In the genomic region with DNA sequence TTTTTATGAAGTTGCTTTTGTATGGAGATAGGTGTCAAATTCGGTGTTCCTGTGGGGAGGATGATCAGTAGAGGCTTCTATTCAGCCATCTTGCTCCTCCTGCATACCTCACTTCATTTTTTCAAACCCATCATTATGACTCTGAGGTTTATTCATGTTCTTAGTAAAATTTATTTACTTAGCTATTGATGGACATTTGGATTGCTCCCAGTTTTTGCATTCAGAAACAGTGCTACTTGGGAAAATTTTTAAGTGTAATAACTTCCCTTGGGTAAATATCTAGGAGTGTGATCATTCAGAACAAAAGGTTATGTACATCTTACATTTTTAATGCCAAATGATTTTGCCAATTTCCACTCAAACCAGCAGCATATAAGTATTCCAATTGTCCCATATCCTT, we compare ENCODE assay signal across 15 cellular contexts.
A peak's percentile ranks its signal among the peaks of the same experiment; 100 is the strongest.
DNase-seq lines count a peak whose midpoint lies in the region; ATAC-seq and TF ChIP-seq lines count a peak whose summit lies in the region.
"Had no signal": no experiment of that assay in that cellular context is flagged by ENCODE, and none has a peak within 500 bp of the region (broad histone marks: within the 10 kb centered on the region; RNA-seq: fewer than 3 reads in every experiment).

No MANE protein-coding gene starts in this region.

- no peak overlapping the region for H2AFZ ChIP-seq in HCT116 (ENCODE audit: low read depth, low read length, poor library complexity, severe bottlenecking)

- H3K27ac ChIP-seq in HCT116 (ENCODE audit: low read depth, low read length) = no peak overlapping the region
- H3K27ac ChIP-seq in RWPE1 = peak overlapping the region; percentile 83
- H3K27ac ChIP-seq in esophagus squamous epithelium = peak overlapping the region; percentile 74 to 84 (median 82)

- no peaks in the 10 kb centered on the region for H3K9me3 Mint-ChIP-seq in stimulated activated effector memory CD8-positive, alpha-beta T cell treated with anti-CD3 and anti-CD28 coated beads, Interleukin-12 subunit alpha, Interleukin-12 subunit beta, amount 100 ng/mL, for 72 hours
- H3K9me3 Mint-ChIP-seq: CD4-positive, alpha-beta T cell had no signal

- TF ChIP-seq RAD21 in HCT116 (IDR thresholded peaks at IDR 0.05; ENCODE audit: low read depth) = no peak

- ATAC-seq in HCT116 (no peak; the same call in 1 of the 2 replicates), GM21515 (IDR thresholded peaks at IDR 0.05; ENCODE audit: unreplicated experiment) (no peak), HG03354 (IDR thresholded peaks at IDR 0.05; ENCODE audit: poor library complexity, severe bottlenecking, unreplicated experiment) (no peak)
- ATAC-seq in stimulated activated effector memory CD8-positive, alpha-beta T cell treated with anti-CD3 and anti-CD28 coated beads, Interleukin-12 subunit alpha, Interleukin-12 subunit beta, amount 100 ng/mL, for 72 hours = no peak

- H3K4me1 ChIP-seq in HCT116 (ENCODE audit: control insufficient read depth in 1 of 2, insufficient read depth in 2 of 2, low read length in 2 of 2) (peaks cover 18% of the 10 kb centered on the region in 2 experiments), esophagus squamous epithelium (peaks cover 11 to 40% (median 15%) of the 10 kb centered on the region in 3 donors)

- H3K9ac ChIP-seq in HCT116 (ENCODE audit: low read length) = no peak overlapping the region

- DNase-seq in HCT116 (ENCODE audit: low read depth, low spot score) (no peak), RWPE1 (ENCODE audit: low spot score) (no peak), esophagus squamous epithelium (lab: John Stamatoyannopoulos, UW) (no peak), DMS79 (lab: John Stamatoyannopoulos, UW) (no peak)
- DNase-seq in stimulated activated effector memory CD8-positive, alpha-beta T cell treated with anti-CD3 and anti-CD28 coated beads, Interleukin-12 subunit alpha, Interleukin-12 subunit beta, amount 100 ng/mL, for 72 hours (ENCODE audit: low spot score in 2 of 2) = no peak
- DNase-seq: CD4-positive, alpha-beta T cell; GF-D8; NCI-H1092; NCI-H2227 treated with DMSO at 0.1 percent for 48 hours; NCI-H526 treated with DMSO at 0.1 percent for 48 hours; NK-92 treated with Interleukin-12 subunit alpha and Interleukin-12 subunit beta, amount 100 ng/mL, for 24 hours; SHP77 had no signal

- BruUV-seq in HCT116 (replicated peaks; lab: Mats Ljungman, UMichigan) = no TSS peak

- no peaks in the 10 kb centered on the region for H3K9me2 ChIP-seq in HCT116 (ENCODE audit: insufficient read depth)

- TF ChIP-seq CTCF in HCT116 (IDR thresholded peaks at IDR 0.05 in 2 of 3, conservative IDR thresholded peaks at IDR 0.05 in 1 of 3; ENCODE audit: borderline replicate concordance in 1 of 3, insufficient read depth in 1 of 3, low read depth in 2 of 3, low read length in 2 of 3) = no peak
- no peak for TF ChIP-seq CTCF in RWPE1 (conservative IDR thresholded peaks at IDR 0.05; ENCODE audit: low read depth)
- TF ChIP-seq CTCF in esophagus squamous epithelium (IDR thresholded peaks at IDR 0.05) = no peak

- H3K27ac Mint-ChIP-seq in stimulated activated effector memory CD8-positive, alpha-beta T cell treated with anti-CD3 and anti-CD28 coated beads, Interleukin-12 subunit alpha, Interleukin-12 subunit beta, amount 100 ng/mL, for 72 hours = peak overlapping the region; percentile 88
- H3K27ac Mint-ChIP-seq: CD4-positive, alpha-beta T cell had no signal

- POLR2A ChIA-PET in HCT116 (lab: Charles Lee) (no interaction called here), RWPE1 (lab: Yijun Ruan, JAX; ENCODE audit: low non-redundant PET) (no interaction called here)

- TF ChIP-seq POLR2A in HCT116 (IDR thresholded peaks at IDR 0.05; ENCODE audit: borderline replicate concordance, extremely low read depth, insufficient read depth, insufficient read length) (no peak), esophagus squamous epithelium (IDR thresholded peaks at IDR 0.05) (no peak)

- no peaks in the 10 kb centered on the region for H3K36me3 ChIP-seq in HCT116 (ENCODE audit: control insufficient read depth in 1 of 2, insufficient read depth in 2 of 2, low read length in 2 of 2)
- H3K36me3 ChIP-seq in esophagus squamous epithelium = peaks cover 0 to 58% (median 3%) of the 10 kb centered on the region in 3 donors
- H3K36me3 ChIP-seq: HAP-1 had no signal

- CTCF ChIA-PET in HCT116 (lab: Charles Lee) (interaction anchor here (1.3 kb wide), 1 partner anchor 9 kb away, joined by 3 read pairs; no protein-coding TSS in a partner anchor), RWPE1 (lab: Yijun Ruan, JAX) (interaction anchor here (0.6 to 1.3 kb wide), 4 partner anchors 9 to 123 kb away, joined by 3 to 7 read pairs (median 3); no protein-coding TSS in a partner anchor)

- 46 to 67% methylated on average over 1 of the region's 1 CpG for WGBS in esophagus squamous epithelium, 2 donors

- intact Hi-C loops in HCT116 (cut with micrococcal nuclease) (no loop called here), esophagus squamous epithelium (cut with DNase I) (no loop called here)

- H3K4me1 Mint-ChIP-seq in stimulated activated effector memory CD8-positive, alpha-beta T cell treated with anti-CD3 and anti-CD28 coated beads, Interleukin-12 subunit alpha, Interleukin-12 subunit beta, amount 100 ng/mL, for 72 hours = peaks cover 24% of the 10 kb centered on the region

- H3K9me3 ChIP-seq in HCT116 (ENCODE audit: control insufficient read depth in 1 of 2, insufficient read depth in 1 of 2, low read depth in 1 of 2, low read length in 2 of 2) = no peaks in the 10 kb centered on the region
- no peaks in the 10 kb centered on the region for H3K9me3 ChIP-seq in esophagus squamous epithelium
- H3K9me3 ChIP-seq: HAP-1 had no signal

- peaks cover 58% of the 10 kb centered on the region for H3K36me3 Mint-ChIP-seq in stimulated activated effector memory CD8-positive, alpha-beta T cell treated with anti-CD3 and anti-CD28 coated beads, Interleukin-12 subunit alpha, Interleukin-12 subunit beta, amount 100 ng/mL, for 72 hours

- no peak overlapping the region for H3K4me3 Mint-ChIP-seq in stimulated activated effector memory CD8-positive, alpha-beta T cell treated with anti-CD3 and anti-CD28 coated beads, Interleukin-12 subunit alpha, Interleukin-12 subunit beta, amount 100 ng/mL, for 72 hours
- H3K4me3 Mint-ChIP-seq: CD4-positive, alpha-beta T cell had no signal

- no peaks in the 10 kb centered on the region for H3K27me3 ChIP-seq in HCT116 (ENCODE audit: insufficient read depth, low read length)
- no peaks in the 10 kb centered on the region for H3K27me3 ChIP-seq in esophagus squamous epithelium

- RAD21 ChIA-PET in HCT116 (lab: Charles Lee; ENCODE audit: low non-redundant PET in 1 of 2, low total read pairs in 2 of 2, uncharacterized antibody in 2 of 2, unreplicated experiment in 2 of 2) = no interaction called here

- peak overlapping the region; percentile 24 for H3K4me2 ChIP-seq in HCT116 (ENCODE audit: low read length)

- H4K20me1 ChIP-seq in HCT116 (ENCODE audit: insufficient read depth) = no peaks in the 10 kb centered on the region

- H3K4me3 ChIP-seq in HCT116 (replicated peaks in 1 of 2; ENCODE audit: low read depth in 1 of 2, low read length in 2 of 2) (no peak overlapping the region), esophagus squamous epithelium (no peak overlapping the region)
- H3K4me3 ChIP-seq: HAP-1 had no signal

- H3K79me2 ChIP-seq in HCT116 (ENCODE audit: insufficient read depth, low read length) = no peaks in the 10 kb centered on the region

TF ChIP-seq in HCT116, 20 proteins besides CTCF, POLR2A, EP300 and RAD21:
- TF ChIP-seq, protein P1, sequence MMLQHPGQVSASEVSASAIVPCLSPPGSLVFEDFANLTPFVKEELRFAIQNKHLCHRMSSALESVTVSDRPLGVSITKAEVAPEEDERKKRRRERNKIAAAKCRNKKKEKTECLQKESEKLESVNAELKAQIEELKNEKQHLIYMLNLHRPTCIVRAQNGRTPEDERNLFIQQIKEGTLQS (IDR thresholded peaks at IDR 0.05) = no peak
- TF ChIP-seq SRF (IDR thresholded peaks at IDR 0.05; ENCODE audit: low read depth) (no peak), CEBPB (IDR thresholded peaks at IDR 0.05; ENCODE audit: low read depth) (no peak), JUND (IDR thresholded peaks at IDR 0.05) (no peak), ZFX (IDR thresholded peaks at IDR 0.05) (no peak), EZH2phosphoT487 (IDR thresholded peaks at IDR 0.05; ENCODE audit: borderline replicate concordance) (no peak)
- TF ChIP-seq, protein P2, sequence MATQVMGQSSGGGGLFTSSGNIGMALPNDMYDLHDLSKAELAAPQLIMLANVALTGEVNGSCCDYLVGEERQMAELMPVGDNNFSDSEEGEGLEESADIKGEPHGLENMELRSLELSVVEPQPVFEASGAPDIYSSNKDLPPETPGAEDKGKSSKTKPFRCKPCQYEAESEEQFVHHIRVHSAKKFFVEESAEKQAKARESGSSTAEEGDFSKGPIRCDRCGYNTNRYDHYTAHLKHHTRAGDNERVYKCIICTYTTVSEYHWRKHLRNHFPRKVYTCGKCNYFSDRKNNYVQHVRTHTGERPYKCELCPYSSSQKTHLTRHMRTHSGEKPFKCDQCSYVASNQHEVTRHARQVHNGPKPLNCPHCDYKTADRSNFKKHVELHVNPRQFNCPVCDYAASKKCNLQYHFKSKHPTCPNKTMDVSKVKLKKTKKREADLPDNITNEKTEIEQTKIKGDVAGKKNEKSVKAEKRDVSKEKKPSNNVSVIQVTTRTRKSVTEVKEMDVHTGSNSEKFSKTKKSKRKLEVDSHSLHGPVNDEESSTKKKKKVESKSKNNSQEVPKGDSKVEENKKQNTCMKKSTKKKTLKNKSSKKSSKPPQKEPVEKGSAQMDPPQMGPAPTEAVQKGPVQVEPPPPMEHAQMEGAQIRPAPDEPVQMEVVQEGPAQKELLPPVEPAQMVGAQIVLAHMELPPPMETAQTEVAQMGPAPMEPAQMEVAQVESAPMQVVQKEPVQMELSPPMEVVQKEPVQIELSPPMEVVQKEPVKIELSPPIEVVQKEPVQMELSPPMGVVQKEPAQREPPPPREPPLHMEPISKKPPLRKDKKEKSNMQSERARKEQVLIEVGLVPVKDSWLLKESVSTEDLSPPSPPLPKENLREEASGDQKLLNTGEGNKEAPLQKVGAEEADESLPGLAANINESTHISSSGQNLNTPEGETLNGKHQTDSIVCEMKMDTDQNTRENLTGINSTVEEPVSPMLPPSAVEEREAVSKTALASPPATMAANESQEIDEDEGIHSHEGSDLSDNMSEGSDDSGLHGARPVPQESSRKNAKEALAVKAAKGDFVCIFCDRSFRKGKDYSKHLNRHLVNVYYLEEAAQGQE (IDR thresholded peaks at IDR 0.05; ENCODE audit: low read depth) = no peak
TF ChIP-seq in HCT116: peak in this region for 0.
